25 cellular contexts compared by ENCODE assay signal in the genomic region with DNA sequence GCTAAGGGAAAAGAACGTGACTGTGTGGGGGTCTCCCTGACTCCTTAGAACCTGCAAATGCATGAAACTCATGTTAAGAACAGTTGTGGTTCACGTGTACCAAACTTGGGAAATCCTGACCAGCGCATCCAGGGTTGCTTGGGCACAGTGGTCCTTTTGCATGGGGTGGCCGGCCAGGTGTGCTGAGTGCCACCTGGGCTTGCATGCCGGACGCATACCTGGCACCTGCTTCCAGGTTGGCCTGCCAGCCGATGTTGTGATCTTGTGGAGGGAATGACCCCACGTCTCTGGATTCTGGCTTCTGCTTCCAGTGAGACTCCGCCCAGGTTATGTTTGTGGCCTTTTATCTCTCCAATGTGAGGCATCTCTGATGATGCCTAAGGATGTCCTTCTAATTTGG.
A peak's percentile ranks its signal among the peaks of the same experiment; 100 is the strongest.
DNase-seq lines count a peak whose midpoint lies in the region; ATAC-seq, FAIRE-seq and TF ChIP-seq lines count a peak whose summit lies in the region.
"Had no signal": no experiment of that assay in that cellular context is flagged by ENCODE, and none has a peak within 500 bp of the region (broad histone marks: within the 10 kb centered on the region; RNA-seq: fewer than 3 reads in every experiment).

No MANE protein-coding gene starts in this region.

- H2BK120ac ChIP-seq in mesendoderm (ENCODE audit: low read depth, low read length), result no peak overlapping the region

- H3K4me1 Mint-ChIP-seq in glutamatergic neuron (ENCODE audit: low read depth, unreplicated experiment) (peaks cover 78% of the 10 kb centered on the region), osteocyte (ENCODE audit: unreplicated experiment) (peaks cover 69% of the 10 kb centered on the region), T-cell (peaks cover 0 to 6% (median 1%) of the 10 kb centered on the region in 3 donors)

- no peak overlapping the region for H3K4ac ChIP-seq in mesendoderm (ENCODE audit: low read depth, low read length)

- no peak overlapping the region for H3K9ac ChIP-seq in mesendoderm (ENCODE audit: low read length)

- no peak overlapping the region for H4K8ac ChIP-seq in mesendoderm (ENCODE audit: low read depth, low read length)

- no peak overlapping the region for H3K4me3 ChIP-seq in mesendoderm (ENCODE audit: low read length)
- H3K4me3 ChIP-seq: A549 had no signal

- H3K79me2 ChIP-seq in mesendoderm (ENCODE audit: control insufficient read depth, insufficient read depth, low read length), result peaks cover 5% of the 10 kb centered on the region

- H2BK15ac ChIP-seq in mesendoderm (replicated peaks; ENCODE audit: low read depth), result no peak overlapping the region

- peak overlapping the region; percentile 22 for H3K4me3 Mint-ChIP-seq in glutamatergic neuron (ENCODE audit: unreplicated experiment)
- H3K4me3 Mint-ChIP-seq in osteocyte (ENCODE audit: unreplicated experiment), result no peak overlapping the region
- H3K4me3 Mint-ChIP-seq in T-cell, result no peak overlapping the region
- H3K4me3 Mint-ChIP-seq: B cell; CD8-positive, alpha-beta memory T cell had no signal

- H3K27me3 Mint-ChIP-seq in glutamatergic neuron (ENCODE audit: unreplicated experiment) (peaks cover 20% of the 10 kb centered on the region), osteocyte (ENCODE audit: unreplicated experiment) (no peaks in the 10 kb centered on the region), T-cell (peaks cover 10 to 14% of the 10 kb centered on the region in 2 donors)

- peaks cover 27% of the 10 kb centered on the region for H3K79me1 ChIP-seq in mesendoderm (ENCODE audit: low read length)

- no peak for DNase-seq in D721Med (ENCODE audit: insufficient read length, low spot score)
- peak; percentile 48 for DNase-seq in NCI-H748 treated with DMSO at 0.1 percent for 48 hours (lab: John Stamatoyannopoulos, UW)
- DNase-seq in glutamatergic neuron, result no peak
- no peak for DNase-seq in osteocyte (ENCODE audit: extremely low spot score, unreplicated experiment)
- DNase-seq in mesendoderm, result no peak
- DNase-seq in NCI-H524 treated with DMSO at 0.1 percent for 48 hours (lab: John Stamatoyannopoulos, UW), result no peak
- DNase-seq in T-cell, result no peak
- no peak for DNase-seq in superior temporal gyrus (ENCODE audit: extremely low spot score)
- DNase-seq: CD8-positive, alpha-beta memory T cell; H7; KBM-7; MV-4-11; NCI-H1436 treated with DMSO at 0.1 percent for 48 hours; NCI-H2029; NCI-H226; NCI-H510A; NCI-H82; SHP77; T-helper 1 cell had no signal

- no peak overlapping the region for H3K4me2 ChIP-seq in mesendoderm (ENCODE audit: low read length)
- H3K4me2 ChIP-seq: A549 had no signal

- H3K27ac ChIP-seq in mesendoderm (ENCODE audit: low read depth, low read length), result no peak overlapping the region
- H3K27ac ChIP-seq: A549, RWPE1 had no signal

- no peak overlapping the region for H3K56ac ChIP-seq in mesendoderm (ENCODE audit: low read length)

- H3K4me1 ChIP-seq in mesendoderm (ENCODE audit: control insufficient read depth, low read depth, low read length), result no peaks in the 10 kb centered on the region

- no peak overlapping the region for H3K23ac ChIP-seq in mesendoderm (ENCODE audit: low read length)

- no peaks in the 10 kb centered on the region for H3K27me3 ChIP-seq in mesendoderm (ENCODE audit: insufficient read depth, low read length, poor library complexity)

- no peak for TF ChIP-seq CTCF in D721Med (IDR thresholded peaks at IDR 0.05; ENCODE audit: insufficient read depth, missing control alignments)
- TF ChIP-seq CTCF in glutamatergic neuron (IDR thresholded peaks at IDR 0.05; ENCODE audit: partially characterized antibody, unreplicated experiment), result no peak
- TF ChIP-seq CTCF in osteocyte (IDR thresholded peaks at IDR 0.05), result no peak

- no peak overlapping the region for H2BK5ac ChIP-seq in mesendoderm (ENCODE audit: low read length)

- WGBS in mesendoderm (ENCODE audit: extremely low coverage, insufficient coverage, low lambda C conversion rate), result no CpG with 5 or more reads among the region's 9 CpGs

- no peaks in the 10 kb centered on the region for H3K36me3 Mint-ChIP-seq in glutamatergic neuron (ENCODE audit: unreplicated experiment)
- no peaks in the 10 kb centered on the region for H3K36me3 Mint-ChIP-seq in osteocyte (ENCODE audit: unreplicated experiment)
- no peaks in the 10 kb centered on the region for H3K36me3 Mint-ChIP-seq in T-cell
- H3K36me3 Mint-ChIP-seq: CD8-positive, alpha-beta memory T cell had no signal

- CTCF ChIA-PET in T-cell (lab: Charles Lee), result interaction anchor here in 1 of 2 donors (0.6 kb wide), 1 partner anchor 442 kb away, joined by 4 read pairs; no protein-coding TSS in a partner anchor

- peak; percentile 11 for FAIRE-seq in D721Med (lab: Jason Lieb, UNC)
- FAIRE-seq: A549, GM18507, HTR-8/SVneo had no signal

- H3K18ac ChIP-seq in mesendoderm (ENCODE audit: low read length), result no peak overlapping the region

- H3K9me3 Mint-ChIP-seq in glutamatergic neuron (ENCODE audit: unreplicated experiment) (peaks cover 38% of the 10 kb centered on the region), osteocyte (ENCODE audit: unreplicated experiment) (no peaks in the 10 kb centered on the region), T-cell (no peaks in the 10 kb centered on the region)
- H3K9me3 Mint-ChIP-seq: CD8-positive, alpha-beta memory T cell had no signal

- H3K27ac Mint-ChIP-seq in glutamatergic neuron (ENCODE audit: unreplicated experiment) (peak overlapping the region; percentile 99), osteocyte (ENCODE audit: unreplicated experiment) (peak overlapping the region; percentile 10), T-cell (no peak overlapping the region)
- H3K27ac Mint-ChIP-seq: B cell; CD8-positive, alpha-beta memory T cell had no signal

- H3K36me3 ChIP-seq in mesendoderm (ENCODE audit: control insufficient read depth, insufficient read depth, low read length), result no peaks in the 10 kb centered on the region

- no peak overlapping the region for H4K5ac ChIP-seq in mesendoderm (ENCODE audit: low read length)

- H2AK5ac ChIP-seq in mesendoderm (ENCODE audit: low read length), result no peak overlapping the region

- ATAC-seq in T-cell (replicated peaks in 1 of 4), result no peak
- ATAC-seq: A549, Panc1 had no signal

- POLR2A ChIA-PET in T-cell (lab: Charles Lee), result no interaction called here

Comparison
In these comparisons a context has a peak if more than half of its experiments do, and no peak if none do; other contexts are left out.
1. H3K27ac Mint-ChIP-seq: peak in glutamatergic neuron (single experiment) and osteocyte (single experiment); none in T-cell (0 of 2).